In the genomic region with DNA sequence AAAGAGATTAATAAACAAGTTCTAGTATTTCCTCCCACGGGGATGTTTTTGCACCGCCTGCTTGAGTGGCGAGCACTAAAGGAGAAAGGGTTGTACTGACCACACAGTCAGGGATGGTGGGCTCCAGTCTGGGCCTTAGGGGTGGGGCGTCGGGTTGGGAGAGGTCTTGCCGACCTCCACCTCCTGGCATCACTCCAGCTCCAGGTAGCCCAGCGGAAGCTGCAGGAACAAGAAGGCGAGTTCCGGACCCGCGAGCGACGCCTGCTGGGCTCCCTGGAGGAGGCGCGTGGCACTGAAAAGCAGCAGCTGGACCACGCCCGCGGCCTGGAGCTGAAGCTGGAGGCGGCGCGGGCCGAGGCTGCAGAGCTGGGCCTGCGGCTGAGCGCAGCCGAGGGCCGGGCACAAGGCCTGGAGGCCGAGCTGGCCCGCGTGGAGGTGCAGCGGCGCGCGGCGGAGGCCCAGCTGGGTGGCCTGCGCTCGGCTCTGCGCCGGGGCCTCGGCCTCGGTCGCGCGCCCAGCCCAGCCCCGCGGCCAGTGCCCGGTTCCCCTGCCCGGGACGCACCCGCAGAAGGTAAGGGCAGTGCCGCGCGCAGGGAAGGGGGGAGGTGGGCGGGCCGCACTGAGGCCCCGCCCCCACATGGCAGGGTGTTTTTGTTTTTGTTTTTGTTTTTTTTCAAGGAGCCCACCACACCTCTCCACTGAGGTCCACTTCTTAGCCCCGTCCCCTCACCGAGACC, we compare ENCODE assay signal across 8 cellular contexts. TPM values are rescaled to one million over a fixed set of nuclear protein-coding genes. Genes with fewer than 3 reads are reported as not detected.
DNase-seq lines count a peak whose midpoint lies in the region; ATAC-seq and TF ChIP-seq lines count a peak whose summit lies in the region.

No MANE protein-coding gene starts in this region.

- peak overlapping the region; percentile 3; the same call in 1 of the 2 replicates for H3K27ac Mint-ChIP-seq in WTC11
- no peak overlapping the region for H3K27ac Mint-ChIP-seq in central memory CD8-positive, alpha-beta T cell (ENCODE audit: low read depth)

- H3K9me3 Mint-ChIP-seq in WTC11, result no peaks in the 10 kb centered on the region
- no peaks in the 10 kb centered on the region for H3K9me3 Mint-ChIP-seq in central memory CD8-positive, alpha-beta T cell

- POLR2A ChIA-PET in WTC11 (lab: Charles Lee), result interaction anchor here (1.0 to 1.3 kb wide), 3 partner anchors 13 to 39 kb away, joined by 3 to 4 read pairs (median 3); partner anchors contain the start of gene CROCC

- H3K36me3 Mint-ChIP-seq in WTC11, result peaks cover 26% of the 10 kb centered on the region
- H3K36me3 Mint-ChIP-seq in central memory CD8-positive, alpha-beta T cell (ENCODE audit: insufficient read depth), result peaks cover 3% of the 10 kb centered on the region

- peak overlapping the region; percentile 55 for H3K4me3 Mint-ChIP-seq in WTC11
- peak overlapping the region; percentile 84 for H3K4me3 Mint-ChIP-seq in central memory CD8-positive, alpha-beta T cell

- peak; percentile 72 for ATAC-seq in GM19455 (IDR thresholded peaks at IDR 0.05; ENCODE audit: unreplicated experiment)
- peak; percentile 89 for ATAC-seq in WTC11
- ATAC-seq in central memory CD8-positive, alpha-beta T cell (replicated peaks; ENCODE audit: extremely low read depth, poor library complexity, severe bottlenecking), result peak; percentile 85
- no peak for ATAC-seq in GM18520 (IDR thresholded peaks at IDR 0.05; ENCODE audit: unreplicated experiment)

- DNase-seq in NCI-H1105 (lab: John Stamatoyannopoulos, UW) (peak; percentile 91), WTC11 (ENCODE audit: low spot score) (peak; percentile 97), kidney tubule cell (ENCODE audit: low spot score) (peak; percentile 90)
- peak; percentile 50 to 61 for DNase-seq in central memory CD8-positive, alpha-beta T cell (ENCODE audit: low spot score in 2 of 2)
- peak; percentile 56 to 83 (median 69) for DNase-seq in stimulated activated CD4-positive, alpha-beta T cell treated with anti-CD3 and anti-CD28 coated beads, Interleukin-1b, Interleukin-23, amount 100 ng/mL, for 24 hours (ENCODE audit: low read depth in 4 of 4, low spot score in 1 of 4)

- CTCF ChIA-PET in WTC11 (lab: Charles Lee), result interaction anchor here (0.6 to 5.8 kb wide), 36 partner anchors 9 to 859 kb away, joined by 3 to 50 read pairs (median 6); partner anchors contain the start of genes ATP13A2, CROCC, MFAP2 and NBPF1

- no peaks in the 10 kb centered on the region for H3K27me3 Mint-ChIP-seq in WTC11 (ENCODE audit: low read depth)
- H3K27me3 Mint-ChIP-seq in central memory CD8-positive, alpha-beta T cell, result no peaks in the 10 kb centered on the region

- peak overlapping the region; percentile 62 for H3K27ac ChIP-seq in C4-2B

- TF ChIP-seq CTCF in C4-2B (conservative IDR thresholded peaks at IDR 0.05) (peak; percentile 81), WTC11 (IDR thresholded peaks at IDR 0.05) (peak; percentile 33; the same call in 1 of the 2 replicates)

- H3K4me1 Mint-ChIP-seq in WTC11, result peaks cover 4% of the 10 kb centered on the region
- peaks cover 20% of the 10 kb centered on the region for H3K4me1 Mint-ChIP-seq in central memory CD8-positive, alpha-beta T cell

TF ChIP-seq in WTC11, 78 proteins besides CTCF, POLR2A, EP300 and RAD21:
- no peak for TF ChIP-seq JUN (CRISPR knock-in tag; IDR thresholded peaks at IDR 0.05)
- 0 out of 2 replicates have a peak, but pooled peaks have one; percentile 49 for TF ChIP-seq ZBTB21 (CRISPR knock-in tag; IDR thresholded peaks at IDR 0.05; ENCODE audit: borderline replicate concordance)
- TF ChIP-seq SP1 (CRISPR knock-in tag; conservative IDR thresholded peaks at IDR 0.05), result peak; percentile 70
- TF ChIP-seq ZNF416 (CRISPR knock-in tag; IDR thresholded peaks at IDR 0.05), result 0 out of 2 replicates have a peak, but pooled peaks have one; percentile 39
- TF ChIP-seq JAZF1 (CRISPR knock-in tag; IDR thresholded peaks at IDR 0.05), result no peak
- peak; percentile 58; the same call in 1 of the 2 replicates for TF ChIP-seq CREM (CRISPR knock-in tag; IDR thresholded peaks at IDR 0.05)
- TF ChIP-seq TEAD1 (CRISPR knock-in tag; IDR thresholded peaks at IDR 0.05), result 0 out of 2 replicates have a peak, but pooled peaks have one; percentile 51
- TF ChIP-seq USF2 (CRISPR knock-in tag; IDR thresholded peaks at IDR 0.05), result peak; percentile 52; the same call in 1 of the 2 replicates
- 0 out of 2 replicates have a peak, but pooled peaks have one; percentile 51 for TF ChIP-seq E2F5 (CRISPR knock-in tag; IDR thresholded peaks at IDR 0.05)
- 0 out of 2 replicates have a peak, but pooled peaks have one; percentile 64 for TF ChIP-seq CBFB (CRISPR knock-in tag; IDR thresholded peaks at IDR 0.05; ENCODE audit: low read depth)
- TF ChIP-seq, protein P1, sequence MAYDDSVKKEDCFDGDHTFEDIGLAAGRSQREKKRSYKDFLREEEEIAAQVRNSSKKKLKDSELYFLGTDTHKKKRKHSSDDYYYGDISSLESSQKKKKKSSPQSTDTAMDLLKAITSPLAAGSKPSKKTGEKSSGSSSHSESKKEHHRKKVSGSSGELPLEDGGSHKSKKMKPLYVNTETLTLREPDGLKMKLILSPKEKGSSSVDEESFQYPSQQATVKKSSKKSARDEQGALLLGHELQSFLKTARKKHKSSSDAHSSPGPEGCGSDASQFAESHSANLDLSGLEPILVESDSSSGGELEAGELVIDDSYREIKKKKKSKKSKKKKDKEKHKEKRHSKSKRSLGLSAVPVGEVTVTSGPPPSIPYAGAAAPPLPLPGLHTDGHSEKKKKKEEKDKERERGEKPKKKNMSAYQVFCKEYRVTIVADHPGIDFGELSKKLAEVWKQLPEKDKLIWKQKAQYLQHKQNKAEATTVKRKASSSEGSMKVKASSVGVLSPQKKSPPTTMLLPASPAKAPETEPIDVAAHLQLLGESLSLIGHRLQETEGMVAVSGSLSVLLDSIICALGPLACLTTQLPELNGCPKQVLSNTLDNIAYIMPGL (CRISPR knock-in tag; IDR thresholded peaks at IDR 0.05), result peak; percentile 72; the same call in 1 of the 2 replicates
- peak; percentile 62 for TF ChIP-seq ARID4B (CRISPR knock-in tag; IDR thresholded peaks at IDR 0.05; ENCODE audit: borderline replicate concordance)
- TF ChIP-seq FOXJ3 (CRISPR knock-in tag; IDR thresholded peaks at IDR 0.05; ENCODE audit: borderline replicate concordance), result no peak
- TF ChIP-seq MAX (CRISPR knock-in tag; IDR thresholded peaks at IDR 0.05), result peak; percentile 83
- TF ChIP-seq ATF1 (CRISPR knock-in tag; IDR thresholded peaks at IDR 0.05), result no peak
- no peak for TF ChIP-seq NR3C1 (CRISPR knock-in tag; conservative IDR thresholded peaks at IDR 0.05; ENCODE audit: low read depth)
- no peak for TF ChIP-seq GRHL2 (CRISPR knock-in tag; IDR thresholded peaks at IDR 0.05; ENCODE audit: insufficient replicate concordance, severe bottlenecking)

RNA-seq across cellular contexts. Expression of gene MFAP2, which starts 19.7 kb away (rescaled TPM):
- total RNA-seq in WTC11 (2021), result 136 to 144 TPM (median 141 TPM) in 3 replicates

RNA-seq across cellular contexts. Expression of gene CROCC, which starts 39.0 kb away (rescaled TPM):
- total RNA-seq in WTC11 (2021), result 73.8 to 75.6 TPM (median 73.9 TPM) in 3 replicates

RNA-seq across cellular contexts. Expression of gene ATP13A2, which starts 51.0 kb away (rescaled TPM):
- 84.8 to 95.9 TPM (median 93.1 TPM) in 3 replicates for total RNA-seq in WTC11 (2021)
